ENCODE assay signal across 25 cellular contexts in the genomic region with DNA sequence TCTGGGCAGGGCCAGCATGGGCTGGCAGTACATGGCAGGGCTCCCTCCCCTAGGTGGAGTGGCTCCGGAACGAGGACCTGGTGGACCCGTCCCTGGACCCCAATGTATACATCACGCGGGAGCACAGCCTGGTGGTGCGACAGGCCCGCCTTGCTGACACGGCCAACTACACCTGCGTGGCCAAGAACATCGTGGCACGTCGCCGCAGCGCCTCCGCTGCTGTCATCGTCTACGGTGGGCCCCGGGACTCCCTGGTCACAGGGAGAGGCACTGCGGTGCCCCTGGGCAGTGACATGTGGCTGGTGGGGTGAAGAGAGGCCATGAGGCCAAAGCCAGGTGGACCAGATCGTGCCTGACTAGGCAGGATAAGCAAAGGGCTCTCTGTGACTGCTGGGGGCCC. TPM values are rescaled to one million over a fixed set of nuclear protein-coding genes. Genes with fewer than 3 reads are reported as not detected.
"Had no signal": no experiment of that assay in that cellular context is flagged by ENCODE, and none has a peak within 500 bp of the region (broad histone marks: within the 10 kb centered on the region; RNA-seq: fewer than 3 reads in every experiment).

No MANE protein-coding gene starts in this region.

- H3K9me3 ChIP-seq: MG63, SJCRH30 had no signal

- H3K36me3 ChIP-seq: MG63, SJCRH30 had no signal

- H3K4me1 ChIP-seq: SJCRH30 had no signal

- FAIRE-seq: HepG2 had no signal

- H3K4me3 ChIP-seq: MG63, SJCRH30 had no signal

- H3K27ac ChIP-seq: RWPE1, SJCRH30 had no signal

- DNase-seq: IMR-90, Karpas-422, KG1, MG63, NCI-H1092, NCI-H1105 treated with DMSO at 0.1 percent for 48 hours, NCI-H1417 treated with DMSO at 0.1 percent for 48 hours, NCI-H146, NCI-H1694 treated with DMSO at 0.1 percent for 48 hours, NCI-H2029, NCI-H2081 treated with DMSO at 0.1 percent for 48 hours, NCI-H2171, NCI-H226, NCI-H446, NCI-H510A, NCI-H524 treated with DMSO at 0.1 percent for 48 hours, NCI-H69, NCI-H774, PC-3, SHP77 treated with DMSO at 0.1 percent for 48 hours, SJCRH30 had no signal

RNA-seq across cellular contexts. Expression of gene HK3, which starts 30.4 kb away (rescaled TPM):
- total RNA-seq: HepG2, HT1080, IMR-90, PC-3, SJCRH30 had no signal
- polyA plus RNA-seq: HepG2, IMR-90 had no signal

RNA-seq across cellular contexts. Expression of gene UNC5A, which starts 58.4 kb away (rescaled TPM):
- total RNA-seq: HepG2, IMR-90, OCI-LY7 had no signal
- polyA plus RNA-seq: HepG2, IMR-90 had no signal
